ENCODE assay signal across 21 cellular contexts in genomic region chr15:25238716-25239470, GRCh38.
DNase-seq lines count a peak whose midpoint lies in the region; ATAC-seq, FAIRE-seq and TF ChIP-seq lines count a peak whose summit lies in the region.
"Had no signal": no experiment of that assay in that cellular context is flagged by ENCODE, and none has a peak within 500 bp of the region (broad histone marks: within the 10 kb centered on the region; RNA-seq: fewer than 3 reads in every experiment).

No MANE protein-coding gene starts in this region.

- no peak for FAIRE-seq in GM19239 (lab: Jason Lieb, UNC)
- FAIRE-seq: GM12891, GM18507 had no signal

- no peak overlapping the region for H3K23ac ChIP-seq in neuronal stem cell (ENCODE audit: low read depth, low read length, poor library complexity)

- H3K79me1 ChIP-seq in neuronal stem cell (ENCODE audit: low read depth, low read length): peaks cover 4% of the 10 kb centered on the region

- no peak overlapping the region for H2BK120ac ChIP-seq in neuronal stem cell (ENCODE audit: low read depth, low read length)

- H4K8ac ChIP-seq in neuronal stem cell (ENCODE audit: low read depth, low read length): no peak overlapping the region

- no peaks in the 10 kb centered on the region for H3K9me3 ChIP-seq in right atrium auricular region
- H3K9me3 ChIP-seq in left ventricle myocardium inferior (replicated peaks): peaks cover 21% of the 10 kb centered on the region
- H3K9me3 ChIP-seq in neuronal stem cell (replicated peaks in 1 of 2; ENCODE audit: control insufficient read depth in 2 of 2, insufficient read depth in 1 of 2, low read depth in 1 of 2, low read length in 2 of 2): peaks cover 0 to 60% of the 10 kb centered on the region in 2 donors
- no peaks in the 10 kb centered on the region for H3K9me3 ChIP-seq in aorta (ENCODE audit: control insufficient read depth, low read length)

- H2BK15ac ChIP-seq in neuronal stem cell (ENCODE audit: low read length): no peak overlapping the region

- no peak for ATAC-seq in Right ventricle myocardium inferior
- ATAC-seq in aorta (ENCODE audit: low FRiP score): no peak
- no peak for ATAC-seq in omental fat pad (ENCODE audit: low FRiP score)

- no peak overlapping the region for H4K91ac ChIP-seq in neuronal stem cell (ENCODE audit: low read depth, low read length, poor library complexity)

- peak overlapping the region; percentile 71 for H3K14ac ChIP-seq in neuronal stem cell (ENCODE audit: low read length)

- no peak overlapping the region for H2BK5ac ChIP-seq in neuronal stem cell (ENCODE audit: low read length)

- H3K18ac ChIP-seq in neuronal stem cell (ENCODE audit: low read length): no peak overlapping the region

- H3K27me3 ChIP-seq in right atrium auricular region (no peaks in the 10 kb centered on the region), left ventricle myocardium inferior (ENCODE audit: low read depth) (no peaks in the 10 kb centered on the region), neuronal stem cell (ENCODE audit: control insufficient read depth in 3 of 3, insufficient read depth in 3 of 3, low read depth in 1 of 3, low read length in 3 of 3) (no peaks in the 10 kb centered on the region), aorta (ENCODE audit: control insufficient read depth in 1 of 2, insufficient read depth in 2 of 2, low read length in 1 of 2) (no peaks in the 10 kb centered on the region)

- H3K27ac ChIP-seq in right atrium auricular region: no peak overlapping the region
- H3K27ac ChIP-seq in left ventricle myocardium inferior (replicated peaks): no peak overlapping the region
- no peak overlapping the region for H3K27ac ChIP-seq in neuronal stem cell (replicated peaks; ENCODE audit: low read length)
- H3K27ac ChIP-seq in aorta (ENCODE audit: low read depth in 1 of 2, low read length in 2 of 2): no peak overlapping the region

- H2AK5ac ChIP-seq in neuronal stem cell (ENCODE audit: low read depth, low read length): peak overlapping the region; percentile 56

- no peak overlapping the region for H3K9ac ChIP-seq in neuronal stem cell (ENCODE audit: low read depth, low read length, poor library complexity)

- H3K36me3 ChIP-seq in right atrium auricular region: no peaks in the 10 kb centered on the region
- no peaks in the 10 kb centered on the region for H3K36me3 ChIP-seq in left ventricle myocardium inferior
- H3K36me3 ChIP-seq in neuronal stem cell (replicated peaks in 1 of 2; ENCODE audit: control insufficient read depth in 2 of 2, insufficient read depth in 2 of 2, low read length in 2 of 2): no peaks in the 10 kb centered on the region
- no peaks in the 10 kb centered on the region for H3K36me3 ChIP-seq in aorta (ENCODE audit: control insufficient read depth in 1 of 2, insufficient read depth in 2 of 2, low read length in 1 of 2)

- WGBS in neuronal stem cell (ENCODE audit: extremely low coverage in 2 of 2, insufficient read length in 2 of 2, insufficient replicate concordance in 1 of 2), 2 donors: no CpG with 5 or more reads among the region's 8 CpGs
- WGBS in aorta, 2 donors: 86 to 87% methylated on average over 8 of the region's 8 CpGs

- no peak overlapping the region for H2BK12ac ChIP-seq in neuronal stem cell (ENCODE audit: low read length)

- H2AFZ ChIP-seq in neuronal stem cell (ENCODE audit: low read length): no peak overlapping the region

- intact Hi-C loops in Right ventricle myocardium inferior (cut with DNase I) (no loop called here), left ventricle myocardium inferior (cut with micrococcal nuclease) (no loop called here), aorta (cut with DNase I) (no loop called here)

- DNase-seq in Right ventricle myocardium inferior (ENCODE audit: missing footprints) (peak; percentile 21), right atrium auricular region (ENCODE audit: low spot score) (no peak), left ventricle myocardium inferior (peak; percentile 5), neuronal stem cell (ENCODE audit: low spot score) (no peak), aorta (peak; percentile 14 to 57), omental fat pad (ENCODE audit: low spot score) (no peak), GM19239 (ENCODE audit: insufficient read length, low spot score) (no peak), germinal center (ENCODE audit: low spot score) (no peak)
- DNase-seq: C1 segment of cervical spinal cord; GF-D8; GOT3; KBM-7; MV-4-11; NCI-H1417; NCI-H187 treated with DMSO at 0.1 percent for 48 hours; NCI-H446; NCI-H69; NK-92 treated with Interleukin-12 subunit alpha and Interleukin-12 subunit beta, amount 100 ng/mL, for 24 hours; OCI-M1 had no signal

- TF ChIP-seq CTCF in right atrium auricular region (IDR thresholded peaks at IDR 0.05): no peak
- no peak for TF ChIP-seq CTCF in left ventricle myocardium inferior (IDR thresholded peaks at IDR 0.05; ENCODE audit: borderline replicate concordance)
- no peak for TF ChIP-seq CTCF in omental fat pad (IDR thresholded peaks at IDR 0.05)

- no peak overlapping the region for H3K4me2 ChIP-seq in neuronal stem cell (ENCODE audit: insufficient read depth, low read length, poor library complexity, severe bottlenecking)

- H3K4me1 ChIP-seq in right atrium auricular region (no peaks in the 10 kb centered on the region), left ventricle myocardium inferior (no peaks in the 10 kb centered on the region), neuronal stem cell (ENCODE audit: control insufficient read depth in 2 of 2, insufficient read depth in 1 of 2, low read depth in 1 of 2, low read length in 2 of 2) (no peaks in the 10 kb centered on the region), aorta (ENCODE audit: control insufficient read depth in 1 of 2, insufficient read depth in 2 of 2, low read length in 2 of 2) (no peaks in the 10 kb centered on the region)

- H3K4ac ChIP-seq in neuronal stem cell (ENCODE audit: low read length): no peak overlapping the region

- H3K4me3 ChIP-seq in right atrium auricular region (no peak overlapping the region), left ventricle myocardium inferior (no peak overlapping the region), neuronal stem cell (ENCODE audit: low read length in 2 of 2) (no peak overlapping the region), aorta (ENCODE audit: low read length in 2 of 2) (no peak overlapping the region)

Comparison
In these comparisons a context has a peak if more than half of its experiments do, and no peak if none do; other contexts are left out.
1. DNase-seq: peak in Right ventricle myocardium inferior (single experiment), left ventricle myocardium inferior (single experiment) and aorta (2 of 2); none in right atrium auricular region (single experiment), neuronal stem cell (single experiment), omental fat pad (single experiment), GM19239 (single experiment) and germinal center (single experiment).